Comparison of ENCODE assay signal across 1 cellular context in the genomic region with DNA sequence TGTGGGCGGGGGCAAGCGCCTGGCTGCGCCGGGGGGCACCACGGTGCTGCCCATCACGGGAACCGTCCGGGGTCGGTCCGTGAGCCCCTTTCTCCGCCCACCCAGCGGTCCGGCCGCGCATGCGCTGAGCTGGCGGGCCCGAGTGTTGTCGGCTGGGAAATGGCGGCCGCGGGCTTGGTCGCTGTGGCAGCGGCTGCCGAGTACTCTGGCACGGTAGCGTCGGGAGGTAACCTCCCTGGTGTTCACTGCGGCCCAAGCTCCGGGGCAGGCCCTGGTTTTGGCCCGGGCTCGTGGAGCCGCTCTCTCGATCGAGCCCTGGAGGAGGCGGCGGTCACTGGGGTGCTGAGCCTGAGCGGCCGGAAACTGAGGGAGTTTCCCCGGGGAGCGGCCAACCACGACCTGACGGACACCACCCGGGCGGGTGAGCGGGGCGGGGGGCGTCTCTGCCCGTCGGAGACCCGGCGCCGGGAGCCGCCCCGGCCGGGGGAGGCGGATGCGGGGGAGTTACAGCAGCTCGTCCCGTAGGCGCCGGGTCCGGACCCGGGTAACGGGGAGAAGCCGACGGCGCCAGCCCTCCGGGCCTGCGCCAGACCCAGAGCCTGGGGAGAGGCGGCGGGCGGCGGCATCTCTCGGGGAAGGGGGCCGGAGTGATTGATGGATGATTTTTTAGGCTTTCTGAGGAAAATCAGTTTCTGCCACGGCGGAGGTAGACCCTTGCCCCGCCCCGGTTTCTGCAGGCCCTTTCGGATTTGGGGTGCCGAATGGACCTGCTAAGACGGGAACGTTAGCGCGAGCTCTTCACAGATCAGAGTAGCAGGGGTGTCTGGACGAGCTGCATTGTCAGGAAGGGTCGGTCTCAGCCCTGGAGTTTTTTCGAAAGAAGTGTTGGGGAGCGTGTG.
TF ChIP-seq lines count a peak whose summit lies in the region.

A gene (plus strand): TSS at position 135 of the 899 bp plus-strand sequence. CDS start 25 bp downstream, at position 160.

TF ChIP-seq in SK-N-SH, 30 proteins besides CTCF, POLR2A, EP300 and RAD21 (continued from another document):
- TF ChIP-seq, protein P1, sequence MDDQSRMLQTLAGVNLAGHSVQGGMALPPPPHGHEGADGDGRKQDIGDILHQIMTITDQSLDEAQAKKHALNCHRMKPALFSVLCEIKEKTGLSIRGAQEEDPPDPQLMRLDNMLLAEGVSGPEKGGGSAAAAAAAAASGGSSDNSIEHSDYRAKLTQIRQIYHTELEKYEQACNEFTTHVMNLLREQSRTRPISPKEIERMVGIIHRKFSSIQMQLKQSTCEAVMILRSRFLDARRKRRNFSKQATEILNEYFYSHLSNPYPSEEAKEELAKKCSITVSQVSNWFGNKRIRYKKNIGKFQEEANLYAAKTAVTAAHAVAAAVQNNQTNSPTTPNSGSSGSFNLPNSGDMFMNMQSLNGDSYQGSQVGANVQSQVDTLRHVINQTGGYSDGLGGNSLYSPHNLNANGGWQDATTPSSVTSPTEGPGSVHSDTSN (IDR thresholded peaks at IDR 0.05), result peak; percentile 81
- TF ChIP-seq SMC3 (IDR thresholded peaks at IDR 0.05; ENCODE audit: low read depth, low read length) (no peak), NRF1 (IDR thresholded peaks at IDR 0.05; ENCODE audit: low read depth, low read length) (peak; percentile 91), TEAD4 (IDR thresholded peaks at IDR 0.05; ENCODE audit: borderline replicate concordance, insufficient read depth) (no peak), ELF1 (IDR thresholded peaks at IDR 0.05) (no peak), MEF2A (IDR thresholded peaks at IDR 0.05; ENCODE audit: borderline replicate concordance, low read depth) (no peak), TCF12 (IDR thresholded peaks at IDR 0.05) (no peak), FOSL2 (IDR thresholded peaks at IDR 0.05; ENCODE audit: borderline replicate concordance, low read depth) (no peak), YY1 (IDR thresholded peaks at IDR 0.05; ENCODE audit: low read depth) (peak; percentile 94), FOXJ3 (CRISPR knock-in tag; IDR thresholded peaks at IDR 0.05) (no peak), JUND (IDR thresholded peaks at IDR 0.05) (no peak), FOXM1 (IDR thresholded peaks at IDR 0.05; ENCODE audit: low read depth) (peak; percentile 70; the same call in 1 of the 2 replicates), RCOR1 (IDR thresholded peaks at IDR 0.05; ENCODE audit: low read length) (no peak), TAF1 (IDR thresholded peaks at IDR 0.05; ENCODE audit: borderline replicate concordance, low read depth, low read length) (peak; percentile 96), GABPA (IDR thresholded peaks at IDR 0.05; ENCODE audit: low read depth) (peak; percentile 36), MXI1 (IDR thresholded peaks at IDR 0.05; ENCODE audit: low read depth, low read length) (peak; percentile 66)
- TF ChIP-seq, protein P2, sequence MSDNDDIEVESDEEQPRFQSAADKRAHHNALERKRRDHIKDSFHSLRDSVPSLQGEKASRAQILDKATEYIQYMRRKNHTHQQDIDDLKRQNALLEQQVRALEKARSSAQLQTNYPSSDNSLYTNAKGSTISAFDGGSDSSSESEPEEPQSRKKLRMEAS (IDR thresholded peaks at IDR 0.05; ENCODE audit: low read depth), result peak; percentile 73
- TF ChIP-seq, protein P3, sequence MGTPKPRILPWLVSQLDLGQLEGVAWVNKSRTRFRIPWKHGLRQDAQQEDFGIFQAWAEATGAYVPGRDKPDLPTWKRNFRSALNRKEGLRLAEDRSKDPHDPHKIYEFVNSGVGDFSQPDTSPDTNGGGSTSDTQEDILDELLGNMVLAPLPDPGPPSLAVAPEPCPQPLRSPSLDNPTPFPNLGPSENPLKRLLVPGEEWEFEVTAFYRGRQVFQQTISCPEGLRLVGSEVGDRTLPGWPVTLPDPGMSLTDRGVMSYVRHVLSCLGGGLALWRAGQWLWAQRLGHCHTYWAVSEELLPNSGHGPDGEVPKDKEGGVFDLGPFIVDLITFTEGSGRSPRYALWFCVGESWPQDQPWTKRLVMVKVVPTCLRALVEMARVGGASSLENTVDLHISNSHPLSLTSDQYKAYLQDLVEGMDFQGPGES (IDR thresholded peaks at IDR 0.05; ENCODE audit: low read depth, low read length), result no peak
- TF ChIP-seq, protein P4, sequence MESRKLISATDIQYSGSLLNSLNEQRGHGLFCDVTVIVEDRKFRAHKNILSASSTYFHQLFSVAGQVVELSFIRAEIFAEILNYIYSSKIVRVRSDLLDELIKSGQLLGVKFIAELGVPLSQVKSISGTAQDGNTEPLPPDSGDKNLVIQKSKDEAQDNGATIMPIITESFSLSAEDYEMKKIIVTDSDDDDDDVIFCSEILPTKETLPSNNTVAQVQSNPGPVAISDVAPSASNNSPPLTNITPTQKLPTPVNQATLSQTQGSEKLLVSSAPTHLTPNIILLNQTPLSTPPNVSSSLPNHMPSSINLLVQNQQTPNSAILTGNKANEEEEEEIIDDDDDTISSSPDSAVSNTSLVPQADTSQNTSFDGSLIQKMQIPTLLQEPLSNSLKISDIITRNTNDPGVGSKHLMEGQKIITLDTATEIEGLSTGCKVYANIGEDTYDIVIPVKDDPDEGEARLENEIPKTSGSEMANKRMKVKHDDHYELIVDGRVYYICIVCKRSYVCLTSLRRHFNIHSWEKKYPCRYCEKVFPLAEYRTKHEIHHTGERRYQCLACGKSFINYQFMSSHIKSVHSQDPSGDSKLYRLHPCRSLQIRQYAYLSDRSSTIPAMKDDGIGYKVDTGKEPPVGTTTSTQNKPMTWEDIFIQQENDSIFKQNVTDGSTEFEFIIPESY (IDR thresholded peaks at IDR 0.05; ENCODE audit: borderline replicate concordance, low read depth), result 0 out of 2 replicates have a peak, but pooled peaks have one; percentile 57
